ENCODE assay signal across 1 cellular context in the genomic region with DNA sequence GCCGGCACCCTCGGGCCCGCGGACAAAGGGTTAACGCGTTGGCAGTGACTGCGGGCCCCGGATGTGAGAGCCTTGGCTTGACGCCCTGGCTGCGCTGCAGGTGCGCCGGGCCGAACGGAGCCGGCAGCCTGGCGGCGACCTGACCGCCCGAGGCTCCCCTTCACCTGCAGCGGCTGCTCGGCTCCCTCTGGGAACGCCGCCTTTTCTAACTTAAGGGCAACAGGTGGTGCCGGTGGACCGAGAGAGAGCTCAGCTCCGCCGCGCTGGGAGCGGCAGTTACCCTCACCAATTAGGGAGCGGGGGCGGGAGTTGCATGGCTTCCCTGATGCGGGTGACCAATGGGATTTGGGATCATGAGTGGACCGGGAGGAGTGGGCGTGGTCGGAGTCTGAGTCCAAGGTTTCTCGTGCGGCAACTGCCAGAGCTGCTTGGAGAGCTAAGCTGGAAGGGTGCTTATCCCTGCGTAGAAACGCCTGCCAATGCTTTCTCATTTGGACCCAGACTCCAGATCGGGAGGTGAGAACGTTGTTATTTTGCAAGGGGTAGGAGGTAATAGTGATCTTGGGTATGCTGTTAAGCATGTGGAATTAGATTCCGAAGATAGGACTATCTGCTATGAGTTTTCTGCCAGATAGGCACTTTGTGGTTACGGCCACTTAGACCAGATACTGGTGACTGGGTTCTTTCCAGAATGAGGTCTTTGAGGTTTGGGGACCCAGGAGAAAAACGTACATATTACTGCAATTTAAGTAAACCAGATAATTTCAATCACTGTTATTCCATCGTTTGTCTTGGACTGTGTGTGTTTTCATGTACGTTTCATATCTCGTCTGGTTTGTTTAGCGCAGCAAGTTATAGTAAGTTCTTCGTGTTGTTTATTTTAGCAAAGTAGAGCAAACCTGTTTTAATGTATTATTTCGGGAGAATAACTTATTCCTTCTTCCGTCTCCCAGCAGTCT.
TF ChIP-seq lines count a peak whose summit lies in the region.

A gene with protein sequence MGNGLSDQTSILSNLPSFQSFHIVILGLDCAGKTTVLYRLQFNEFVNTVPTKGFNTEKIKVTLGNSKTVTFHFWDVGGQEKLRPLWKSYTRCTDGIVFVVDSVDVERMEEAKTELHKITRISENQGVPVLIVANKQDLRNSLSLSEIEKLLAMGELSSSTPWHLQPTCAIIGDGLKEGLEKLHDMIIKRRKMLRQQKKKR (plus strand): TSS at position 421 of the 959 bp plus-strand sequence. CDS start 622 bp downstream, outside the sequence.

TF ChIP-seq in HepG2, 621 proteins besides CTCF, POLR2A, EP300 and RAD21 (continued from another document and continues in another):
- TF ChIP-seq, protein P1, sequence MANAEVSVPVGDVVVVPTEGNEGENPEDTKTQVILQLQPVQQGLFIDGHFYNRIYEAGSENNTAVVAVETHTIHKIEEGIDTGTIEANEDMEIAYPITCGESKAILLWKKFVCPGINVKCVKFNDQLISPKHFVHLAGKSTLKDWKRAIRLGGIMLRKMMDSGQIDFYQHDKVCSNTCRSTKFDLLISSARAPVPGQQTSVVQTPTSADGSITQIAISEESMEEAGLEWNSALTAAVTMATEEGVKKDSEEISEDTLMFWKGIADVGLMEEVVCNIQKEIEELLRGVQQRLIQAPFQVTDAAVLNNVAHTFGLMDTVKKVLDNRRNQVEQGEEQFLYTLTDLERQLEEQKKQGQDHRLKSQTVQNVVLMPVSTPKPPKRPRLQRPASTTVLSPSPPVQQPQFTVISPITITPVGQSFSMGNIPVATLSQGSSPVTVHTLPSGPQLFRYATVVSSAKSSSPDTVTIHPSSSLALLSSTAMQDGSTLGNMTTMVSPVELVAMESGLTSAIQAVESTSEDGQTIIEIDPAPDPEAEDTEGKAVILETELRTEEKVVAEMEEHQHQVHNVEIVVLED (CRISPR knock-in tag; IDR thresholded peaks at IDR 0.05; ENCODE audit: borderline replicate concordance): peak; percentile 55; the same call in 1 of the 2 replicates
- TF ChIP-seq ZNF382 (CRISPR knock-in tag; IDR thresholded peaks at IDR 0.05; ENCODE audit: borderline replicate concordance) (no peak), ZNF329 (CRISPR knock-in tag; IDR thresholded peaks at IDR 0.05; ENCODE audit: low read depth) (0 out of 2 replicates have a peak, but pooled peaks have one; percentile 25), ZNF780A (CRISPR knock-in tag; IDR thresholded peaks at IDR 0.05) (peak; percentile 79; the same call in 1 of the 2 replicates), MATR3 (CRISPR knock-in tag; IDR thresholded peaks at IDR 0.05) (no peak), ZNF766 (CRISPR knock-in tag; IDR thresholded peaks at IDR 0.05; ENCODE audit: borderline replicate concordance) (no peak), BCL3 (CRISPR knock-in tag; IDR thresholded peaks at IDR 0.05) (peak; percentile 75; the same call in 1 of the 2 replicates), KLF15 (CRISPR knock-in tag; IDR thresholded peaks at IDR 0.05; ENCODE audit: borderline replicate concordance) (no peak), MLX (CRISPR knock-in tag; IDR thresholded peaks at IDR 0.05) (peak; percentile 9; the same call in 1 of the 2 replicates), ZNF282 (IDR thresholded peaks at IDR 0.05; ENCODE audit: partially characterized antibody) (no peak), ZNF660 (CRISPR knock-in tag; IDR thresholded peaks at IDR 0.05; ENCODE audit: borderline replicate concordance, low read depth) (no peak), PBX3 (CRISPR knock-in tag; IDR thresholded peaks at IDR 0.05; ENCODE audit: borderline replicate concordance) (peak; percentile 85; the same call in 1 of the 2 replicates), ZNF512 (CRISPR knock-in tag; IDR thresholded peaks at IDR 0.05) (no peak), SRSF9 (IDR thresholded peaks at IDR 0.05; ENCODE audit: borderline replicate concordance, insufficient read depth, low read depth, low read length, poor library complexity, severe bottlenecking) (no peak), U2AF2 (IDR thresholded peaks at IDR 0.05; ENCODE audit: low read depth, low read length) (no peak), ZNF768 (CRISPR knock-in tag; IDR thresholded peaks at IDR 0.05) (no peak), WIZ (CRISPR knock-in tag; IDR thresholded peaks at IDR 0.05) (no peak; the same call in 1 of the 2 replicates), ZNF670 (CRISPR knock-in tag; IDR thresholded peaks at IDR 0.05; ENCODE audit: borderline replicate concordance) (no peak), ZBTB7A (CRISPR knock-in tag; IDR thresholded peaks at IDR 0.05) (no peak), ZSCAN31 (CRISPR knock-in tag; IDR thresholded peaks at IDR 0.05; ENCODE audit: low read depth) (peak; percentile 41), ZBTB1 (CRISPR knock-in tag; IDR thresholded peaks at IDR 0.05; ENCODE audit: borderline replicate concordance) (no peak), BCL6 (CRISPR knock-in tag; IDR thresholded peaks at IDR 0.05) (no peak), RFXAP (CRISPR knock-in tag; IDR thresholded peaks at IDR 0.05; ENCODE audit: borderline replicate concordance) (no peak), U2AF1 (optimal IDR thresholded peaks at IDR 0.05; ENCODE audit: low read depth, low read length) (no peak), PAF1 (CRISPR knock-in tag; IDR thresholded peaks at IDR 0.05) (no peak), ZNF101 (CRISPR knock-in tag; IDR thresholded peaks at IDR 0.05; ENCODE audit: borderline replicate concordance, low read depth) (no peak), LRRFIP1 (CRISPR knock-in tag; conservative IDR thresholded peaks at IDR 0.05) (no peak), POLR2AphosphoS5 (IDR thresholded peaks at IDR 0.05; ENCODE audit: low read depth, low read length) (peak; percentile 97), GLI4 (CRISPR knock-in tag; IDR thresholded peaks at IDR 0.05; ENCODE audit: borderline replicate concordance) (no peak)
- TF ChIP-seq, protein P2, sequence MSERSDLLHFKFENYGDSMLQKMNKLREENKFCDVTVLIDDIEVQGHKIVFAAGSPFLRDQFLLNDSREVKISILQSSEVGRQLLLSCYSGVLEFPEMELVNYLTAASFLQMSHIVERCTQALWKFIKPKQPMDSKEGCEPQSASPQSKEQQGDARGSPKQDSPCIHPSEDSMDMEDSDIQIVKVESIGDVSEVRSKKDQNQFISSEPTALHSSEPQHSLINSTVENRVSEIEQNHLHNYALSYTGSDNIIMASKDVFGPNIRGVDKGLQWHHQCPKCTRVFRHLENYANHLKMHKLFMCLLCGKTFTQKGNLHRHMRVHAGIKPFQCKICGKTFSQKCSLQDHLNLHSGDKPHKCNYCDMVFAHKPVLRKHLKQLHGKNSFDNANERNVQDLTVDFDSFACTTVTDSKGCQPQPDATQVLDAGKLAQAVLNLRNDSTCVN (CRISPR knock-in tag; IDR thresholded peaks at IDR 0.05; ENCODE audit: borderline replicate concordance): 0 out of 2 replicates have a peak, but pooled peaks have one; percentile 13
- TF ChIP-seq, protein P3, sequence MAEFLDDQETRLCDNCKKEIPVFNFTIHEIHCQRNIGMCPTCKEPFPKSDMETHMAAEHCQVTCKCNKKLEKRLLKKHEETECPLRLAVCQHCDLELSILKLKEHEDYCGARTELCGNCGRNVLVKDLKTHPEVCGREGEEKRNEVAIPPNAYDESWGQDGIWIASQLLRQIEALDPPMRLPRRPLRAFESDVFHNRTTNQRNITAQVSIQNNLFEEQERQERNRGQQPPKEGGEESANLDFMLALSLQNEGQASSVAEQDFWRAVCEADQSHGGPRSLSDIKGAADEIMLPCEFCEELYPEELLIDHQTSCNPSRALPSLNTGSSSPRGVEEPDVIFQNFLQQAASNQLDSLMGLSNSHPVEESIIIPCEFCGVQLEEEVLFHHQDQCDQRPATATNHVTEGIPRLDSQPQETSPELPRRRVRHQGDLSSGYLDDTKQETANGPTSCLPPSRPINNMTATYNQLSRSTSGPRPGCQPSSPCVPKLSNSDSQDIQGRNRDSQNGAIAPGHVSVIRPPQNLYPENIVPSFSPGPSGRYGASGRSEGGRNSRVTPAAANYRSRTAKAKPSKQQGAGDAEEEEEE (CRISPR knock-in tag; IDR thresholded peaks at IDR 0.05; ENCODE audit: borderline replicate concordance): no peak
- TF ChIP-seq, protein P4, sequence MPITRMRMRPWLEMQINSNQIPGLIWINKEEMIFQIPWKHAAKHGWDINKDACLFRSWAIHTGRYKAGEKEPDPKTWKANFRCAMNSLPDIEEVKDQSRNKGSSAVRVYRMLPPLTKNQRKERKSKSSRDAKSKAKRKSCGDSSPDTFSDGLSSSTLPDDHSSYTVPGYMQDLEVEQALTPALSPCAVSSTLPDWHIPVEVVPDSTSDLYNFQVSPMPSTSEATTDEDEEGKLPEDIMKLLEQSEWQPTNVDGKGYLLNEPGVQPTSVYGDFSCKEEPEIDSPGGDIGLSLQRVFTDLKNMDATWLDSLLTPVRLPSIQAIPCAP (CRISPR knock-in tag; IDR thresholded peaks at IDR 0.05; ENCODE audit: low read depth): no peak
- TF ChIP-seq, protein P5, sequence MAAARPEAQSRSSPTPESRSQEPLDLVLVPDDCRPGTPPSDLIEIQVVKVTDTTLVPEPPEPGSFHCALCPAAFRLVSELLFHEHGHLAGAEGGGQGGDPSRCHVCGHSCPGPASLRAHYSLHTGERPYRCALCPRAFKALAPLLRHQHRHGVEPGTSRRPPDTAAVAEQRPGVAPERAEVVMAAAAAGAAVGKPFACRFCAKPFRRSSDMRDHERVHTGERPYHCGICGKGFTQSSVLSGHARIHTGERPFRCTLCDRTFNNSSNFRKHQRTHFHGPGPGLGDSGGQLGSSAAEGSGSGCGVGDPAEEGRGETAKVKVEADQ (CRISPR knock-in tag; IDR thresholded peaks at IDR 0.05; ENCODE audit: borderline replicate concordance): peak; percentile 60; the same call in 1 of the 2 replicates
- TF ChIP-seq, protein P6, sequence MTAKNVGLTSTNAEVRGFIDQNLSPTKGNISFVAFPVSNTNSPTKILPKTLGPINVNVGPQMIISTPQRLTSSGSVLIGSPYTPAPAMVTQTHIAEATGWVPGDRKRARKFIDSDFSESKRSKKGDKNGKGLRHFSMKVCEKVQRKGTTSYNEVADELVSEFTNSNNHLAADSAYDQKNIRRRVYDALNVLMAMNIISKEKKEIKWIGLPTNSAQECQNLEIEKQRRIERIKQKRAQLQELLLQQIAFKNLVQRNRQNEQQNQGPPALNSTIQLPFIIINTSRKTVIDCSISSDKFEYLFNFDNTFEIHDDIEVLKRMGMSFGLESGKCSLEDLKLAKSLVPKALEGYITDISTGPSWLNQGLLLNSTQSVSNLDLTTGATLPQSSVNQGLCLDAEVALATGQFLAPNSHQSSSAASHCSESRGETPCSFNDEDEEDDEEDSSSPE (CRISPR knock-in tag; IDR thresholded peaks at IDR 0.05): peak; percentile 55; the same call in 1 of the 2 replicates
- TF ChIP-seq, protein P7, sequence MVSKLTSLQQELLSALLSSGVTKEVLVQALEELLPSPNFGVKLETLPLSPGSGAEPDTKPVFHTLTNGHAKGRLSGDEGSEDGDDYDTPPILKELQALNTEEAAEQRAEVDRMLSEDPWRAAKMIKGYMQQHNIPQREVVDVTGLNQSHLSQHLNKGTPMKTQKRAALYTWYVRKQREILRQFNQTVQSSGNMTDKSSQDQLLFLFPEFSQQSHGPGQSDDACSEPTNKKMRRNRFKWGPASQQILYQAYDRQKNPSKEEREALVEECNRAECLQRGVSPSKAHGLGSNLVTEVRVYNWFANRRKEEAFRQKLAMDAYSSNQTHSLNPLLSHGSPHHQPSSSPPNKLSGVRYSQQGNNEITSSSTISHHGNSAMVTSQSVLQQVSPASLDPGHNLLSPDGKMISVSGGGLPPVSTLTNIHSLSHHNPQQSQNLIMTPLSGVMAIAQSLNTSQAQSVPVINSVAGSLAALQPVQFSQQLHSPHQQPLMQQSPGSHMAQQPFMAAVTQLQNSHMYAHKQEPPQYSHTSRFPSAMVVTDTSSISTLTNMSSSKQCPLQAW (CRISPR knock-in tag; IDR thresholded peaks at IDR 0.05): peak; percentile 69; the same call in 1 of the 2 replicates
